3 cellular contexts compared by ENCODE assay signal in genomic region chr15:61644550-61644949, GRCh38.
TF ChIP-seq lines count a peak whose summit lies in the region.

No MANE protein-coding gene starts in this region.

TF ChIP-seq in liver, 16 proteins besides CTCF, POLR2A, EP300 and RAD21 (continued from another document):
- no peak for TF ChIP-seq YY1 (IDR thresholded peaks at IDR 0.05)
- no peak for TF ChIP-seq MAX (IDR thresholded peaks at IDR 0.05)
- no peak for TF ChIP-seq TAF1 (conservative IDR thresholded peaks at IDR 0.05)
TF ChIP-seq in liver: peak in this region for 0.

TF ChIP-seq in HepG2, 621 proteins besides CTCF, POLR2A, EP300 and RAD21 (continued from another document):
- TF ChIP-seq ZNF432 (CRISPR knock-in tag; IDR thresholded peaks at IDR 0.05; ENCODE audit: borderline replicate concordance) (no peak), DNMT3B (CRISPR knock-in tag; conservative IDR thresholded peaks at IDR 0.05) (no peak), ZNF558 (CRISPR knock-in tag; IDR thresholded peaks at IDR 0.05; ENCODE audit: borderline replicate concordance) (no peak), ZNF407 (CRISPR knock-in tag; IDR thresholded peaks at IDR 0.05; ENCODE audit: not compliant biosample characterization) (no peak), MTA3 (CRISPR knock-in tag; IDR thresholded peaks at IDR 0.05) (no peak), ZNF136 (CRISPR knock-in tag; IDR thresholded peaks at IDR 0.05; ENCODE audit: low read depth) (no peak), ZNF441 (CRISPR knock-in tag; IDR thresholded peaks at IDR 0.05; ENCODE audit: borderline replicate concordance) (no peak), MBNL3 (CRISPR knock-in tag; conservative IDR thresholded peaks at IDR 0.05) (no peak), ZNF3 (CRISPR knock-in tag; IDR thresholded peaks at IDR 0.05) (no peak)

TF ChIP-seq in WTC11, 78 proteins besides CTCF, POLR2A, EP300 and RAD21 (continued from another document):
- TF ChIP-seq ZNF121 (CRISPR knock-in tag; IDR thresholded peaks at IDR 0.05) = no peak
- no peak for TF ChIP-seq TP53 (CRISPR knock-in tag; IDR thresholded peaks at IDR 0.05)
- TF ChIP-seq TCF7 (CRISPR knock-in tag; IDR thresholded peaks at IDR 0.05; ENCODE audit: low read depth) = no peak
